ENCODE assay signal across 16 cellular contexts in genomic region chr14:93456356-93456755, GRCh38.
"Had no signal": no experiment of that assay in that cellular context is flagged by ENCODE, and none has a peak within 500 bp of the region (broad histone marks: within the 10 kb centered on the region; RNA-seq: fewer than 3 reads in every experiment).

No MANE protein-coding gene starts in this region.

- H3K4me3 Mint-ChIP-seq: mesothelial cell of epicardium, natural killer cell, neural crest cell had no signal

- H3K4me1 ChIP-seq: esophagus muscularis mucosa, gastroesophageal sphincter had no signal

- H3K36me3 Mint-ChIP-seq: mesothelial cell of epicardium, natural killer cell had no signal

- ATAC-seq: gastroesophageal sphincter, left cardiac atrium, natural killer cell, sciatic nerve had no signal

- H3K4me1 Mint-ChIP-seq: mesothelial cell of epicardium, natural killer cell, neural crest cell had no signal

- H3K4me3 ChIP-seq: dorsolateral prefrontal cortex, esophagus muscularis mucosa, gastroesophageal sphincter had no signal

- H3K9me3 ChIP-seq: esophagus muscularis mucosa, gastroesophageal sphincter had no signal

- DNase-seq: cortex of kidney; dorsolateral prefrontal cortex; effector CD8-positive, alpha-beta T cell; glutamatergic neuron; kidney; left cardiac atrium; natural killer cell; posterior cingulate gyrus; stimulated activated CD4-positive, alpha-beta T cell treated with anti-CD3 and anti-CD28 coated beads, Interleukin-12 subunit alpha, Interleukin-12 subunit beta, amount 100 ng/mL, for 4 hours; stimulated activated naive CD4-positive, alpha-beta T cell treated with Interleukin-2 at 50 U/mL for 16 hours; trophoblast cell had no signal

- H3K27me3 ChIP-seq: dorsolateral prefrontal cortex, esophagus muscularis mucosa had no signal

- H3K27ac ChIP-seq: dorsolateral prefrontal cortex, esophagus muscularis mucosa, gastroesophageal sphincter had no signal

- H3K36me3 ChIP-seq: esophagus muscularis mucosa, gastroesophageal sphincter had no signal

- H3K27ac Mint-ChIP-seq: mesothelial cell of epicardium, natural killer cell had no signal

- H3K9me3 Mint-ChIP-seq: mesothelial cell of epicardium, neural crest cell had no signal
